24 cellular contexts compared by ENCODE assay signal in the genomic region with DNA sequence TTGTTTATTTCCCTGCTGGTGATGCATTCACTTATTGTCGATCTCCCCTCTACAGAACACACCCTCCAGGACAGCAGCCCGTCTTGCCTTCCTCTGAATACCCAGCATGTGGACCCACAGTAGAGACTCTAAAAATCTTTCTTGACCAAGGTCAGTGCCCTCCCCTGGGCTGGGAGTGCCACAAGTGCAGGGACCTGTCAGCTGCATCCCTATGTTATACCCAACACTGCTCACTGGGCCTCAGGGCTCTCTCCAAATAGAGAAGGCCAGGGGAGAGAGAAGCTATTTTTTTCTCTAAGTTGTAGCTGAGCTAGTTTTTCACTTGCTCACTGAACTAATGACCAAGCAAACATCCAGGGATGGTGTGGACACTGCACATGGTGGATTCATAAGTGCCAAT. TPM values are rescaled to one million over a fixed set of nuclear protein-coding genes. Genes with fewer than 3 reads are reported as not detected.
"Had no signal": no experiment of that assay in that cellular context is flagged by ENCODE, and none has a peak within 500 bp of the region (broad histone marks: within the 10 kb centered on the region; RNA-seq: fewer than 3 reads in every experiment).

No MANE protein-coding gene starts in this region.

- DNase-seq: Kasumi-1, MM.1S, NCI-H1092 treated with DMSO at 0.1 percent for 48 hours, NCI-H1436, NCI-H187, NCI-H2029, NCI-H2081 treated with DMSO at 0.1 percent for 48 hours, NCI-H2171 treated with DMSO at 0.1 percent for 48 hours, NCI-H345, NCI-H446 treated with DMSO at 0.1 percent for 48 hours, NCI-H510A treated with DMSO at 0.1 percent for 48 hours, NCI-H526, NCI-H82, SHP77, SK-N-SH, SW 1271 had no signal

- H3K4me3 Mint-ChIP-seq: IgD-negative memory B cell had no signal

- ATAC-seq: K562 had no signal

- H3K4me3 ChIP-seq: K562 had no signal

- H3K27ac ChIP-seq: KMS-11, RWPE1 had no signal

- H3K27me3 Mint-ChIP-seq: IgD-negative memory B cell had no signal

- H3K9me3 ChIP-seq: SK-N-SH had no signal

- H3K36me3 Mint-ChIP-seq: IgD-negative memory B cell had no signal

- H3K9me3 Mint-ChIP-seq: IgD-negative memory B cell had no signal

- FAIRE-seq: K562, RCC 7860 had no signal

- H3K9ac ChIP-seq: KMS-11, SK-N-SH had no signal

RNA-seq across cellular contexts. Expression of a gene that starts 9.8 kb away (rescaled TPM):
- total RNA-seq: HT-29, K562, M059J, SK-MEL-5 had no signal
- polyA plus RNA-seq: K562, SK-N-SH had no signal

RNA-seq across cellular contexts. Expression of a gene that starts 33.8 kb away (rescaled TPM):
- total RNA-seq: HT-29, M059J had no signal
- polyA plus RNA-seq: IgD-negative memory B cell, K562 had no signal
